ENCODE assay signal across 12 cellular contexts in genomic region chr2:36367497-36368353, GRCh38. TPM values are rescaled to one million over a fixed set of nuclear protein-coding genes. Genes with fewer than 3 reads are reported as not detected.
DNase-seq lines count a peak whose midpoint lies in the region; ATAC-seq and TF ChIP-seq lines count a peak whose summit lies in the region.
"Had no signal": no experiment of that assay in that cellular context is flagged by ENCODE, and none has a peak within 500 bp of the region (broad histone marks: within the 10 kb centered on the region; RNA-seq: fewer than 3 reads in every experiment).

No MANE protein-coding gene starts in this region.

- H3K4me3 ChIP-seq in iPS-20b (ENCODE audit: low read length), result peak overlapping the region; percentile 22
- peak overlapping the region; percentile 5 to 38 (median 29) for H3K4me3 ChIP-seq in gastrocnemius medialis
- H3K4me3 ChIP-seq: vagina had no signal

- H3K9me3 ChIP-seq in iPS-20b (ENCODE audit: insufficient read depth, low read depth, low read length) (no peaks in the 10 kb centered on the region), gastrocnemius medialis (no peaks in the 10 kb centered on the region)
- H3K9me3 ChIP-seq: vagina had no signal

- H3K27me3 ChIP-seq in iPS-20b (ENCODE audit: insufficient read depth, low read length) (no peaks in the 10 kb centered on the region), gastrocnemius medialis (no peaks in the 10 kb centered on the region)
- H3K27me3 ChIP-seq: vagina had no signal

- peak; percentile 43 for ATAC-seq in GM18867 (IDR thresholded peaks at IDR 0.05; ENCODE audit: unreplicated experiment)
- ATAC-seq in gastrocnemius medialis, result peak in 1 of 2 donors; percentile 43
- no peak for ATAC-seq in HG02798 (IDR thresholded peaks at IDR 0.05; ENCODE audit: poor library complexity, unreplicated experiment)

- intact Hi-C loops in gastrocnemius medialis (cut with DNase I; ENCODE audit: low total_unique reads), result no loop called here

- H3K4me1 ChIP-seq in iPS-20b (ENCODE audit: insufficient read depth, low read length) (peaks cover 64% of the 10 kb centered on the region), gastrocnemius medialis (peaks cover 96 to 98% of the 10 kb centered on the region in 2 donors)

- no peak for TF ChIP-seq CTCF in gastrocnemius medialis (IDR thresholded peaks at IDR 0.05 in 4 of 5, conservative IDR thresholded peaks at IDR 0.05 in 1 of 5)

- in situ Hi-C loops in gastrocnemius medialis (cut with MboI; ENCODE audit: low sequenced_read_pairs in 4 of 4), result no loop called here

- H3K36me3 ChIP-seq in iPS-20b (ENCODE audit: insufficient read depth, low read depth, low read length) (peaks cover 4% of the 10 kb centered on the region; the same call in 1 of the 2 replicates), gastrocnemius medialis (no peaks in the 10 kb centered on the region)
- H3K36me3 ChIP-seq: vagina had no signal

- H3K27ac ChIP-seq in iPS-20b (ENCODE audit: low read length) (peak overlapping the region; percentile 40), gastrocnemius medialis (peak overlapping the region; percentile 72 to 97 (median 74))

- peak overlapping the region; percentile 28 for H3K9ac ChIP-seq in iPS-20b (ENCODE audit: low read depth, low read length)

- peak; percentile 34 for DNase-seq in amniotic epithelial cell (ENCODE audit: low read depth)
- no peak for DNase-seq in gastrocnemius medialis
- no peak for DNase-seq in GOT3 (lab: John Stamatoyannopoulos, UW)
- no peak for DNase-seq in HPDE6-E6E7 (ENCODE audit: extremely low spot score)
- no peak for DNase-seq in UCSD-AML1 (lab: John Stamatoyannopoulos, UW; ENCODE audit: unreplicated experiment)
- DNase-seq: activated CD4-positive, alpha-beta T cell treated with anti-CD3 and anti-CD28 coated beads for 48 hours; NCI-H2107; SIG-M5 had no signal

- TF ChIP-seq POLR2A in gastrocnemius medialis (IDR thresholded peaks at IDR 0.05), result no peak

RNA-seq across cellular contexts. Expression of gene CRIM1, which starts 12.1 kb away (rescaled TPM):
- 100 to 1,000 TPM in 2 of 4 donors, 10 to 100 TPM in 2; 93.2 to 194 (median 119) TPM for total RNA-seq in gastrocnemius medialis
